10 cellular contexts compared by ENCODE assay signal in genomic region chr12:108638141-108638823, GRCh38. TPM values are rescaled to one million over a fixed set of nuclear protein-coding genes. Genes with fewer than 3 reads are reported as not detected.
A peak's percentile ranks its signal among the peaks of the same experiment; 100 is the strongest.
DNase-seq lines count a peak whose midpoint lies in the region; ATAC-seq, FAIRE-seq and TF ChIP-seq lines count a peak whose summit lies in the region.
"Had no signal": no experiment of that assay in that cellular context is flagged by ENCODE, and none has a peak within 500 bp of the region (broad histone marks: within the 10 kb centered on the region; RNA-seq: fewer than 3 reads in every experiment).

No MANE protein-coding gene starts in this region.

- no peaks in the 10 kb centered on the region for H3K79me1 ChIP-seq in neuronal stem cell (ENCODE audit: low read depth, low read length)

- no peak overlapping the region for H3K14ac ChIP-seq in neuronal stem cell (ENCODE audit: low read length)

- CTCF ChIA-PET in CD8-positive, alpha-beta T cell (lab: Charles Lee), result interaction anchor here (0.9 to 15.9 kb wide), 5 partner anchors 12 to 74 kb away, joined by 3 to 281 read pairs (median 115); partner anchors contain the start of genes ISCU and SART3

- POLR2A ChIA-PET in CD8-positive, alpha-beta T cell (lab: Charles Lee), result interaction anchor here (1.1 kb wide), 1 partner anchor 219 kb away, joined by 3 read pairs; the partner anchor contains the start of gene SSH1

- ATAC-seq in CD8-positive, alpha-beta T cell, result no peak
- ATAC-seq in HG03571 (IDR thresholded peaks at IDR 0.05; ENCODE audit: unreplicated experiment), result no peak

- H4K91ac ChIP-seq in neuronal stem cell (ENCODE audit: low read depth, low read length, poor library complexity), result no peak overlapping the region

- H3K4me1 ChIP-seq in CD8-positive, alpha-beta T cell (ENCODE audit: insufficient read depth, low read length), result peaks cover 42% of the 10 kb centered on the region
- H3K4me1 ChIP-seq in neuronal stem cell (ENCODE audit: control insufficient read depth in 2 of 2, insufficient read depth in 1 of 2, low read depth in 1 of 2, low read length in 2 of 2), result peaks cover 44 to 46% of the 10 kb centered on the region in 2 donors

- peaks cover 6% of the 10 kb centered on the region for H3K36me3 Mint-ChIP-seq in CD8-positive, alpha-beta T cell

- peak overlapping the region; percentile 92 for H3K18ac ChIP-seq in neuronal stem cell (ENCODE audit: low read length)

- H2AK5ac ChIP-seq in neuronal stem cell (ENCODE audit: low read depth, low read length), result no peak overlapping the region

- intact Hi-C loops in CD8-positive, alpha-beta T cell (cut with DNase I, micrococcal nuclease), result loop anchor here in 1 of 2 experiments (10.0 kb wide), 2 partner anchors 97 to 457 kb away; partner anchors contain the start of genes ALKBH2, CORO1C and UNG

- H2BK120ac ChIP-seq in neuronal stem cell (ENCODE audit: low read depth, low read length), result peak overlapping the region; percentile 89

- TF ChIP-seq CTCF in CD8-positive, alpha-beta T cell (IDR thresholded peaks at IDR 0.05), result no peak

- no peaks in the 10 kb centered on the region for H3K36me3 ChIP-seq in CD8-positive, alpha-beta T cell (ENCODE audit: insufficient read depth, low read length)
- peaks cover 0 to 24% of the 10 kb centered on the region in 2 donors for H3K36me3 ChIP-seq in neuronal stem cell (replicated peaks in 1 of 2; ENCODE audit: control insufficient read depth in 2 of 2, insufficient read depth in 2 of 2, low read length in 2 of 2)

- H3K9me3 ChIP-seq in CD8-positive, alpha-beta T cell (ENCODE audit: low read length), result no peaks in the 10 kb centered on the region
- H3K9me3 ChIP-seq in neuronal stem cell (replicated peaks in 1 of 2; ENCODE audit: control insufficient read depth in 2 of 2, insufficient read depth in 1 of 2, low read depth in 1 of 2, low read length in 2 of 2), result no peaks in the 10 kb centered on the region

- H2BK15ac ChIP-seq in neuronal stem cell (ENCODE audit: low read length), result no peak overlapping the region

- DNase-seq in CD8-positive, alpha-beta T cell, result no peak
- DNase-seq in NCI-H526 (lab: John Stamatoyannopoulos, UW), result peak; percentile 88 to 91
- DNase-seq in globus pallidus (ENCODE audit: low spot score), result peak; percentile 82
- DNase-seq in neuronal stem cell (ENCODE audit: low spot score), result peak; percentile 88
- no peak for DNase-seq in RCC 7860 (ENCODE audit: low spot score)
- DNase-seq in AG08396 (ENCODE audit: low spot score), result no peak
- DNase-seq in NCI-H510A (lab: John Stamatoyannopoulos, UW), result no peak
- DNase-seq: amniotic stem cell, kidney had no signal

- H3K4me3 Mint-ChIP-seq in CD8-positive, alpha-beta T cell, result no peak overlapping the region

- peak overlapping the region; percentile 70 for H2AFZ ChIP-seq in neuronal stem cell (ENCODE audit: low read length)

- no peak overlapping the region for H3K23ac ChIP-seq in neuronal stem cell (ENCODE audit: low read depth, low read length, poor library complexity)

- H3K27me3 ChIP-seq in CD8-positive, alpha-beta T cell (ENCODE audit: insufficient read depth, low read length), result no peaks in the 10 kb centered on the region
- H3K27me3 ChIP-seq in neuronal stem cell (ENCODE audit: control insufficient read depth in 3 of 3, insufficient read depth in 3 of 3, low read depth in 1 of 3, low read length in 3 of 3), result no peaks in the 10 kb centered on the region

- peak overlapping the region; percentile 47 for H3K4me2 ChIP-seq in neuronal stem cell (ENCODE audit: insufficient read depth, low read length, poor library complexity, severe bottlenecking)

- peak overlapping the region; percentile 27 for H3K27ac Mint-ChIP-seq in CD8-positive, alpha-beta T cell

- H3K9ac ChIP-seq in neuronal stem cell (ENCODE audit: low read depth, low read length, poor library complexity), result no peak overlapping the region

- no peak overlapping the region for H4K8ac ChIP-seq in neuronal stem cell (ENCODE audit: low read depth, low read length)

- no peak overlapping the region for H3K27ac ChIP-seq in CD8-positive, alpha-beta T cell (ENCODE audit: low read depth, low read length)
- peak overlapping the region; percentile 97 for H3K27ac ChIP-seq in neuronal stem cell (replicated peaks; ENCODE audit: low read length)

- no CpG with 5 or more reads among the region's 18 CpGs for WGBS in neuronal stem cell (ENCODE audit: extremely low coverage in 2 of 2, insufficient read length in 2 of 2, insufficient replicate concordance in 1 of 2), 2 donors

- peaks cover 50% of the 10 kb centered on the region for H3K4me1 Mint-ChIP-seq in CD8-positive, alpha-beta T cell (ENCODE audit: low read depth)

- peak overlapping the region; percentile 85 for H2BK5ac ChIP-seq in neuronal stem cell (ENCODE audit: low read length)

- FAIRE-seq in RCC 7860 (lab: Jason Lieb, UNC), result no peak
- FAIRE-seq: kidney had no signal

- peak overlapping the region; percentile 61 for H2BK12ac ChIP-seq in neuronal stem cell (ENCODE audit: low read length)

- no peaks in the 10 kb centered on the region for H3K27me3 Mint-ChIP-seq in CD8-positive, alpha-beta T cell (ENCODE audit: low read depth)

- H3K4me3 ChIP-seq in CD8-positive, alpha-beta T cell (ENCODE audit: low read depth, low read length), result no peak overlapping the region
- peak overlapping the region in 1 of 2 donors; percentile 9 for H3K4me3 ChIP-seq in neuronal stem cell (ENCODE audit: low read length in 2 of 2)

- no peaks in the 10 kb centered on the region for H3K9me3 Mint-ChIP-seq in CD8-positive, alpha-beta T cell

- H3K4ac ChIP-seq in neuronal stem cell (ENCODE audit: low read length), result no peak overlapping the region

RNA-seq across cellular contexts. Expression of gene SELPLG, which starts 4.6 kb away (rescaled TPM):
- total RNA-seq in CD8-positive, alpha-beta T cell, result 10 to 100 TPM; 30.4 to 32.3 TPM
- 0.11 TPM for polyA plus RNA-seq in neuronal stem cell (2013, experiment 1 of 2)
- polyA plus RNA-seq in neuronal stem cell (2013, experiment 2 of 2), result 0.15 TPM

RNA-seq across cellular contexts. Expression of gene TMEM119, which starts 40.4 kb away (rescaled TPM):
- total RNA-seq in CD8-positive, alpha-beta T cell, result 1 to 10 TPM; 1.2 to 1.9 TPM
- polyA plus RNA-seq in neuronal stem cell (2013, experiment 1 of 2), result 0.68 TPM
- polyA plus RNA-seq in neuronal stem cell (2013, experiment 2 of 2), result 0.73 TPM

Comparison
In these comparisons a context has a peak if more than half of its experiments do, and no peak if none do; other contexts are left out.
1. DNase-seq: peak in NCI-H526 (2 of 2), globus pallidus (single experiment) and neuronal stem cell (single experiment); none in CD8-positive, alpha-beta T cell (0 of 7), RCC 7860 (single experiment), AG08396 (single experiment) and NCI-H510A (single experiment).